ENCODE assay signal across 23 cellular contexts in genomic region chr11:7874061-7874460, GRCh38. TPM values are rescaled to one million over a fixed set of nuclear protein-coding genes. Genes with fewer than 3 reads are reported as not detected.
"Had no signal": no experiment of that assay in that cellular context is flagged by ENCODE, and none has a peak within 500 bp of the region (broad histone marks: within the 10 kb centered on the region; RNA-seq: fewer than 3 reads in every experiment).

No MANE protein-coding gene starts in this region.

- H3K4me1 ChIP-seq: esophagus muscularis mucosa, heart left ventricle, parathyroid adenoma, psoas muscle, sigmoid colon, stomach, transverse colon had no signal

- H3K27me3 ChIP-seq: esophagus muscularis mucosa, neural progenitor cell, sigmoid colon, stomach had no signal

- H3K9me3 ChIP-seq: psoas muscle, thoracic aorta, transverse colon had no signal

- H3K4me3 ChIP-seq: dorsolateral prefrontal cortex, esophagus muscularis mucosa, heart left ventricle, neural progenitor cell, psoas muscle, sigmoid colon, skin epidermis, stomach, thoracic aorta, transverse colon had no signal

- DNase-seq: cortex of kidney; dorsolateral prefrontal cortex; effector CD8-positive, alpha-beta T cell; foreskin melanocyte; heart left ventricle; hippocampal formation; kidney glomerular epithelial cell; midbrain; psoas muscle; sigmoid colon; stimulated activated naive CD4-positive, alpha-beta T cell; stomach; substantia nigra; transverse colon had no signal

- ATAC-seq: heart left ventricle; natural killer cell treated with Interleukin-12 subunit alpha and Interleukin-12 subunit beta and Interleukin-15 and Interleukin-18, amount 100 ng/mL, for 72 hours; psoas muscle had no signal

- H3K27ac ChIP-seq: dorsolateral prefrontal cortex, esophagus muscularis mucosa, heart left ventricle, neural progenitor cell, parathyroid adenoma, psoas muscle, sigmoid colon, stomach, thoracic aorta, transverse colon had no signal

- H3K36me3 ChIP-seq: esophagus muscularis mucosa, heart left ventricle, neural progenitor cell, sigmoid colon, stomach, thoracic aorta, transverse colon had no signal

RNA-seq across cellular contexts. Expression of gene OR5P3, which starts 43.4 kb away (rescaled TPM):
- total RNA-seq: esophagus muscularis mucosa; glomerular endothelial cell; heart left ventricle; natural killer cell treated with Interleukin-12 subunit alpha and Interleukin-12 subunit beta and Interleukin-15 and Interleukin-18, amount 100 ng/mL, for 72 hours; psoas muscle; sigmoid colon; transverse colon had no signal
- polyA plus RNA-seq: heart left ventricle, psoas muscle, sigmoid colon, stomach had no signal

RNA-seq across cellular contexts. Expression of gene OR10A6, which starts 57.0 kb away (rescaled TPM):
- total RNA-seq: dorsolateral prefrontal cortex; esophagus muscularis mucosa; glomerular endothelial cell; heart left ventricle; natural killer cell treated with Interleukin-12 subunit alpha and Interleukin-12 subunit beta and Interleukin-15 and Interleukin-18, amount 100 ng/mL, for 72 hours; omental fat pad; psoas muscle; sigmoid colon; thoracic aorta; transverse colon; ureter had no signal
- polyA plus RNA-seq: heart left ventricle, psoas muscle, sigmoid colon, stomach had no signal
